22 cellular contexts compared by ENCODE assay signal in genomic region chr1:201173736-201174135, GRCh38. TPM values are rescaled to one million over a fixed set of nuclear protein-coding genes. Genes with fewer than 3 reads are reported as not detected.
DNase-seq lines count a peak whose midpoint lies in the region; ATAC-seq and TF ChIP-seq lines count a peak whose summit lies in the region.
"Had no signal": no experiment of that assay in that cellular context is flagged by ENCODE, and none has a peak within 500 bp of the region (broad histone marks: within the 10 kb centered on the region; RNA-seq: fewer than 3 reads in every experiment).

No MANE protein-coding gene starts in this region.

- H3K36me3 Mint-ChIP-seq in activated CD8-positive, alpha-beta memory T cell treated with anti-CD3 and anti-CD28 coated beads, Interleukin-2, amount 10 ng/mL, durations not matched to agents 7 days and 5 days, result peaks cover 2% of the 10 kb centered on the region
- no peaks in the 10 kb centered on the region for H3K36me3 Mint-ChIP-seq in nephron (ENCODE audit: low read depth)
- H3K36me3 Mint-ChIP-seq in type B pancreatic cell, result peaks cover 3% of the 10 kb centered on the region

- peaks cover 25% of the 10 kb centered on the region for H3K27me3 Mint-ChIP-seq in activated CD8-positive, alpha-beta memory T cell treated with anti-CD3 and anti-CD28 coated beads, Interleukin-2, amount 10 ng/mL, durations not matched to agents 7 days and 5 days
- peaks cover 13% of the 10 kb centered on the region for H3K27me3 Mint-ChIP-seq in nephron (ENCODE audit: low read depth)
- H3K27me3 Mint-ChIP-seq in type B pancreatic cell, result no peaks in the 10 kb centered on the region

- H3K4me2 ChIP-seq in PC-9, result peak overlapping the region; percentile 24
- H3K4me2 ChIP-seq: A549, GM23338 had no signal

- peaks cover 53% of the 10 kb centered on the region for H3K4me1 ChIP-seq in PC-9 (replicated peaks; ENCODE audit: insufficient read depth)

- BruUV-seq in PC-9 (replicated peaks; lab: Mats Ljungman, UMichigan), result no TSS peak

- no peak for ATAC-seq in activated CD8-positive, alpha-beta memory T cell treated with anti-CD3 and anti-CD28 coated beads, Interleukin-2, amount 10 ng/mL, durations not matched to agents 7 days and 5 days
- ATAC-seq: A549, GM23338, K562, Right ventricle myocardium inferior had no signal

- intact Hi-C loops in PC-9 (cut with micrococcal nuclease; ENCODE audit: unreplicated experiment), result no loop called here

- H3K4me3 ChIP-seq in PC-9, result no peak overlapping the region
- H3K4me3 ChIP-seq: A549, GM23338, HAP-1, K562 had no signal

- DNase-seq in activated CD8-positive, alpha-beta memory T cell treated with anti-CD3 and anti-CD28 coated beads for 24 hours, result peak; percentile 52
- DNase-seq in activated CD8-positive, alpha-beta memory T cell treated with anti-CD3 and anti-CD28 coated beads, Interleukin-2, amount 10 ng/mL, durations not matched to agents 7 days and 5 days, result no peak
- DNase-seq in PC-9 (peak in 1 of 2 experiments; percentile 48), type B pancreatic cell (ENCODE audit: extremely low spot score, unreplicated experiment) (no peak), NCI-H187 (lab: John Stamatoyannopoulos, UW) (no peak)
- DNase-seq in activated naive CD4-positive, alpha-beta T cell treated with anti-CD3 and anti-CD28 coated beads, Interleukin-2, amount 50 U/mL, for 16 hours, result no peak
- DNase-seq: DND-41, MM.1S, NCI-H1048, NCI-H1417 treated with DMSO at 0.1 percent for 48 hours, NCI-H187 treated with DMSO at 0.1 percent for 48 hours, NCI-H524, NCI-H774 had no signal

- no peak overlapping the region for H3K4me3 Mint-ChIP-seq in activated CD8-positive, alpha-beta memory T cell treated with anti-CD3 and anti-CD28 coated beads, Interleukin-2, amount 10 ng/mL, durations not matched to agents 7 days and 5 days
- H3K4me3 Mint-ChIP-seq in nephron, result no peak overlapping the region
- no peak overlapping the region for H3K4me3 Mint-ChIP-seq in type B pancreatic cell
- H3K4me3 Mint-ChIP-seq: GM23338 had no signal

- peaks cover 5% of the 10 kb centered on the region for H3K4me1 Mint-ChIP-seq in activated CD8-positive, alpha-beta memory T cell treated with anti-CD3 and anti-CD28 coated beads, Interleukin-2, amount 10 ng/mL, durations not matched to agents 7 days and 5 days
- H3K4me1 Mint-ChIP-seq in nephron, result peaks cover 42% of the 10 kb centered on the region
- peaks cover 36% of the 10 kb centered on the region for H3K4me1 Mint-ChIP-seq in type B pancreatic cell (ENCODE audit: unreplicated experiment)

- H3K9me3 ChIP-seq in PC-9 (ENCODE audit: insufficient read depth, low read depth), result no peaks in the 10 kb centered on the region
- H3K9me3 ChIP-seq: A549, HAP-1 had no signal

- no peaks in the 10 kb centered on the region for H4K20me1 ChIP-seq in PC-9 (ENCODE audit: insufficient read depth)

- H2AFZ ChIP-seq in PC-9, result no peak overlapping the region

- no peaks in the 10 kb centered on the region for H3K36me3 ChIP-seq in PC-9 (ENCODE audit: low read depth)
- H3K36me3 ChIP-seq: HAP-1 had no signal

- H3K9me2 ChIP-seq in PC-9 (ENCODE audit: insufficient read depth), result no peaks in the 10 kb centered on the region

- TF ChIP-seq CTCF in PC-9 (conservative IDR thresholded peaks at IDR 0.05) (no peak), nephron (IDR thresholded peaks at IDR 0.05; ENCODE audit: unreplicated experiment in 3 of 3) (no peak), type B pancreatic cell (conservative IDR thresholded peaks at IDR 0.05) (no peak)

- POLR2A ChIA-PET in PC-9 (lab: Charles Lee; ENCODE audit: unreplicated experiment), result no interaction called here

- H3K27ac Mint-ChIP-seq in activated CD8-positive, alpha-beta memory T cell treated with anti-CD3 and anti-CD28 coated beads, Interleukin-2, amount 10 ng/mL, durations not matched to agents 7 days and 5 days, result no peak overlapping the region
- H3K27ac Mint-ChIP-seq in nephron, result peak overlapping the region in 2 of 3 experiments; percentile 55 to 64
- H3K27ac Mint-ChIP-seq in type B pancreatic cell, result peak overlapping the region; percentile 57
- H3K27ac Mint-ChIP-seq: B cell, GM23338 had no signal

- no peaks in the 10 kb centered on the region for H3K27me3 ChIP-seq in PC-9 (ENCODE audit: insufficient read depth, low read depth)

- peak overlapping the region; percentile 53 for H3K27ac ChIP-seq in PC-9

- H3K9me3 Mint-ChIP-seq in activated CD8-positive, alpha-beta memory T cell treated with anti-CD3 and anti-CD28 coated beads, Interleukin-2, amount 10 ng/mL, durations not matched to agents 7 days and 5 days (ENCODE audit: low read depth), result no peaks in the 10 kb centered on the region
- H3K9me3 Mint-ChIP-seq in nephron (no peaks in the 10 kb centered on the region), type B pancreatic cell (peaks cover 3% of the 10 kb centered on the region)

- CTCF ChIA-PET in activated CD8-positive, alpha-beta memory T cell treated with anti-CD3 and anti-CD28 coated beads, Interleukin-2, amount 10 ng/mL, durations not matched to agents 7 days and 5 days (lab: Charles Lee), result no interaction called here
- CTCF ChIA-PET in PC-9 (lab: Charles Lee), result interaction anchor here (0.6 kb wide), 1 partner anchor 279 kb away, joined by 3 read pairs; the partner anchor contains the start of gene INAVA

- H3F3A ChIP-seq in PC-9 (ENCODE audit: insufficient read depth, low read depth), result peaks cover 39% of the 10 kb centered on the region

- no peaks in the 10 kb centered on the region for H3K79me2 ChIP-seq in PC-9 (ENCODE audit: low read depth)

RNA-seq across cellular contexts. Expression of gene IGFN1, which starts 16.9 kb away (rescaled TPM):
- total RNA-seq in activated CD8-positive, alpha-beta memory T cell treated with anti-CD3 and anti-CD28 coated beads, Interleukin-2, amount 10 ng/mL, durations not matched to agents 7 days and 5 days, result not detected
- total RNA-seq in PC-9 (2021) (4.3 TPM in 2 replicates), type B pancreatic cell (ENCODE audit: low replicate concordance) (2.0 and 7.9 TPM in 2 replicates)
- total RNA-seq: B cell, GM23338, K562, OCI-LY7, Right ventricle myocardium inferior had no signal

RNA-seq across cellular contexts. Expression of gene TMEM9, which starts 19.5 kb away (rescaled TPM):
- total RNA-seq in activated CD8-positive, alpha-beta memory T cell treated with anti-CD3 and anti-CD28 coated beads, Interleukin-2, amount 10 ng/mL, durations not matched to agents 7 days and 5 days, result 10 to 100 TPM; 10.7 to 14.6 TPM
- 92.9 and 94.3 TPM in 2 replicates for total RNA-seq in PC-9 (2021)
- 97.1 and 117 TPM in 2 replicates for total RNA-seq in type B pancreatic cell (ENCODE audit: low replicate concordance)

RNA-seq across cellular contexts. Expression of gene ASCL5, which starts 46.8 kb away (rescaled TPM):
- total RNA-seq in activated CD8-positive, alpha-beta memory T cell treated with anti-CD3 and anti-CD28 coated beads, Interleukin-2, amount 10 ng/mL, durations not matched to agents 7 days and 5 days, result not detected
- total RNA-seq in PC-9 (2021), result 0.24 and 0.38 TPM in 2 replicates
- total RNA-seq in type B pancreatic cell (ENCODE audit: low replicate concordance), result not detected in 2 replicates
- total RNA-seq: B cell, GM23338, LHCN-M2, OCI-LY7, Right ventricle myocardium inferior had no signal
